Comparison of ENCODE assay signal across 14 cellular contexts in genomic region chr9:101388507-101388993, GRCh38. TPM values are rescaled to one million over a fixed set of nuclear protein-coding genes. Genes with fewer than 3 reads are reported as not detected.
A peak's percentile ranks its signal among the peaks of the same experiment; 100 is the strongest.
DNase-seq lines count a peak whose midpoint lies in the region; ATAC-seq and TF ChIP-seq lines count a peak whose summit lies in the region.
"Had no signal": no experiment of that assay in that cellular context is flagged by ENCODE, and none has a peak within 500 bp of the region (broad histone marks: within the 10 kb centered on the region; RNA-seq: fewer than 3 reads in every experiment).

No MANE protein-coding gene starts in this region.

- H3K4me1 ChIP-seq in osteoblast (ENCODE audit: insufficient read depth, low read length) = no peaks in the 10 kb centered on the region
- H3K4me1 ChIP-seq: BLaER1 treated with 17β-estradiol and CSF1 and Interleukin-3, amounts not matched to agents 10 nM and 100 nM; lower lobe of right lung; vagina had no signal

- peak; percentile 13 for DNase-seq in NCI-H2196 (lab: John Stamatoyannopoulos, UW; ENCODE audit: unreplicated experiment)
- no peak for DNase-seq in NCI-H2196 treated with DMSO at 0.1 percent for 48 hours (lab: John Stamatoyannopoulos, UW; ENCODE audit: unreplicated experiment)
- peak; percentile 53 for DNase-seq in NCI-H2029 (lab: John Stamatoyannopoulos, UW)
- DNase-seq in chondrocyte (ENCODE audit: low spot score) = no peak
- no peak for DNase-seq in osteoblast (ENCODE audit: insufficient read length, low spot score, missing footprints)
- DNase-seq in SIG-M5 treated with dmso at 0.1 percent for 504 hours (lab: John Stamatoyannopoulos, UW; ENCODE audit: unreplicated experiment) = no peak
- no peak for DNase-seq in activated CD8-positive, alpha-beta T cell treated with anti-CD3 and anti-CD28 coated beads for 36 hours
- DNase-seq: lower lobe of right lung; stimulated activated CD4-positive, alpha-beta T cell treated with anti-CD3 and anti-CD28 coated beads, Interleukin-2, amount 100 ng/mL, for 24 hours had no signal

- H3K9me3 Mint-ChIP-seq in chondrocyte (ENCODE audit: low read depth) = peaks cover 20% of the 10 kb centered on the region
- peaks cover 19% of the 10 kb centered on the region for H3K9me3 Mint-ChIP-seq in activated CD8-positive, alpha-beta T cell treated with anti-CD3 and anti-CD28 coated beads for 36 hours

- peaks cover 3% of the 10 kb centered on the region for H4K20me1 ChIP-seq in osteoblast (ENCODE audit: insufficient read depth, low read length)

- no peak overlapping the region for H2AFZ ChIP-seq in osteoblast (ENCODE audit: low read length)

- TF ChIP-seq CTCF in chondrocyte (IDR thresholded peaks at IDR 0.05) (peak; percentile 15), osteoblast (IDR thresholded peaks at IDR 0.05; ENCODE audit: extremely low read depth, low read depth, low read length) (peak; percentile 46)
- TF ChIP-seq CTCF in activated CD8-positive, alpha-beta T cell treated with anti-CD3 and anti-CD28 coated beads for 36 hours (IDR thresholded peaks at IDR 0.05) = no peak

- peaks cover 17% of the 10 kb centered on the region for H3K36me3 Mint-ChIP-seq in chondrocyte (ENCODE audit: low read depth)
- H3K36me3 Mint-ChIP-seq in activated CD8-positive, alpha-beta T cell treated with anti-CD3 and anti-CD28 coated beads for 36 hours (ENCODE audit: low read depth) = peaks cover 67% of the 10 kb centered on the region

- no peak overlapping the region for H3K4me3 ChIP-seq in osteoblast (ENCODE audit: insufficient read depth, low read length)
- H3K4me3 ChIP-seq: BLaER1 treated with 17β-estradiol and CSF1 and Interleukin-3, amounts not matched to agents 10 nM and 100 nM; lower lobe of right lung; vagina had no signal

- no peak overlapping the region for H3K4me2 ChIP-seq in osteoblast (ENCODE audit: insufficient read depth, low read length)
- H3K4me2 ChIP-seq: BLaER1 treated with 17β-estradiol and CSF1 and Interleukin-3, amounts not matched to agents 10 nM and 100 nM had no signal

- H3K4me3 Mint-ChIP-seq in chondrocyte (ENCODE audit: unreplicated experiment) = no peak overlapping the region
- H3K4me3 Mint-ChIP-seq in activated CD8-positive, alpha-beta T cell treated with anti-CD3 and anti-CD28 coated beads for 36 hours = no peak overlapping the region
- H3K4me3 Mint-ChIP-seq: activated CD8-positive, alpha-beta T cell treated with anti-CD3 and anti-CD28 coated beads, Interleukin-2, amount 10 ng/mL, durations not matched to agents 7 days and 5 days; dendritic cell treated with granulocyte-macrophage colony-stimulating factor and Interleukin-4, amounts not matched to agents 40 ng/mL and 50 ng/mL, for 4 days had no signal

- POLR2A ChIA-PET in activated CD8-positive, alpha-beta T cell treated with anti-CD3 and anti-CD28 coated beads for 36 hours (lab: Charles Lee) = interaction anchor here (1.0 kb wide), 1 partner anchor 9 kb away, joined by 3 read pairs; no protein-coding TSS in a partner anchor

- H3K27ac Mint-ChIP-seq in chondrocyte (ENCODE audit: unreplicated experiment) = no peak overlapping the region
- no peak overlapping the region for H3K27ac Mint-ChIP-seq in activated CD8-positive, alpha-beta T cell treated with anti-CD3 and anti-CD28 coated beads for 36 hours
- H3K27ac Mint-ChIP-seq: activated CD8-positive, alpha-beta T cell treated with anti-CD3 and anti-CD28 coated beads, Interleukin-2, amount 10 ng/mL, durations not matched to agents 7 days and 5 days; dendritic cell treated with granulocyte-macrophage colony-stimulating factor and Interleukin-4, amounts not matched to agents 40 ng/mL and 50 ng/mL, for 4 days had no signal

- peaks cover 25% of the 10 kb centered on the region for H3K79me2 ChIP-seq in osteoblast (ENCODE audit: insufficient read depth, low read length)

- intact Hi-C loops in activated CD8-positive, alpha-beta T cell treated with anti-CD3 and anti-CD28 coated beads for 36 hours (cut with micrococcal nuclease) = no loop called here

- H3K36me3 ChIP-seq in osteoblast (ENCODE audit: insufficient read depth, low read length) = peaks cover 14% of the 10 kb centered on the region

- ATAC-seq in GM21390 (IDR thresholded peaks at IDR 0.05; ENCODE audit: unreplicated experiment) = no peak
- no peak for ATAC-seq in activated CD8-positive, alpha-beta T cell treated with anti-CD3 and anti-CD28 coated beads for 36 hours

- H3K27me3 Mint-ChIP-seq in chondrocyte (ENCODE audit: low read depth) = no peaks in the 10 kb centered on the region
- H3K27me3 Mint-ChIP-seq in activated CD8-positive, alpha-beta T cell treated with anti-CD3 and anti-CD28 coated beads for 36 hours = no peaks in the 10 kb centered on the region
- H3K27me3 Mint-ChIP-seq: dendritic cell treated with granulocyte-macrophage colony-stimulating factor and Interleukin-4, amounts not matched to agents 40 ng/mL and 50 ng/mL, for 4 days had no signal

- H3K27ac ChIP-seq in osteoblast (ENCODE audit: low read depth, low read length) = no peak overlapping the region
- H3K27ac ChIP-seq: BLaER1 treated with 17β-estradiol and CSF1 and Interleukin-3, amounts not matched to agents 10 nM and 100 nM; lower lobe of right lung; vagina had no signal

- H3K27me3 ChIP-seq in osteoblast (ENCODE audit: insufficient read depth, low read length) = no peaks in the 10 kb centered on the region
- H3K27me3 ChIP-seq: BLaER1 treated with 17β-estradiol and CSF1 and Interleukin-3, amounts not matched to agents 10 nM and 100 nM; vagina had no signal

- H3K4me1 Mint-ChIP-seq in chondrocyte (ENCODE audit: low read depth) = peaks cover 10% of the 10 kb centered on the region
- H3K4me1 Mint-ChIP-seq in activated CD8-positive, alpha-beta T cell treated with anti-CD3 and anti-CD28 coated beads for 36 hours (ENCODE audit: low read depth) = peaks cover 26% of the 10 kb centered on the region

- CTCF ChIA-PET in activated CD8-positive, alpha-beta T cell treated with anti-CD3 and anti-CD28 coated beads for 36 hours (lab: Charles Lee) = interaction anchor here (0.7 to 2.7 kb wide), 12 partner anchors 10 to 179 kb away, joined by 3 to 16 read pairs (median 4); partner anchors contain the start of genes MRPL50 and ZNF189

- no peaks in the 10 kb centered on the region for H3K9me3 ChIP-seq in osteoblast (ENCODE audit: low read depth, low read length)
- H3K9me3 ChIP-seq: vagina had no signal

RNA-seq across cellular contexts. Expression of gene BAAT, which starts 3.7 kb away (rescaled TPM):
- total RNA-seq in chondrocyte = 0.10 to 0.26 TPM (median 0.24 TPM) in 3 replicates
- total RNA-seq in osteoblast = under 0.01 TPM in 1 of 2 replicates, not detected in the other
- not detected for total RNA-seq in activated CD8-positive, alpha-beta T cell treated with anti-CD3 and anti-CD28 coated beads for 36 hours
- total RNA-seq: activated CD8-positive, alpha-beta T cell treated with anti-CD3 and anti-CD28 coated beads, Interleukin-2, amount 10 ng/mL, durations not matched to agents 7 days and 5 days; lower lobe of right lung; vagina had no signal

RNA-seq across cellular contexts. Expression of gene MRPL50, which starts 9.9 kb away (rescaled TPM):
- total RNA-seq in chondrocyte (5.9 to 8.2 TPM (median 7.2 TPM) in 3 replicates), osteoblast (10.3 and 12.3 TPM in 2 replicates)
- 10 to 100 TPM; 16.3 to 16.7 TPM for total RNA-seq in activated CD8-positive, alpha-beta T cell treated with anti-CD3 and anti-CD28 coated beads for 36 hours

RNA-seq across cellular contexts. Expression of gene ZNF189, which starts 10.1 kb away (rescaled TPM):
- 17.9 to 21.0 TPM (median 18.5 TPM) in 3 replicates for total RNA-seq in chondrocyte
- 17.7 and 19.2 TPM in 2 replicates for total RNA-seq in osteoblast
- total RNA-seq in activated CD8-positive, alpha-beta T cell treated with anti-CD3 and anti-CD28 coated beads for 36 hours = 1 to 10 TPM; 6.7 to 8.3 TPM

RNA-seq across cellular contexts. Expression of gene ALDOB, which starts 47.0 kb away (rescaled TPM):
- total RNA-seq in chondrocyte = 0.25 TPM in 1 of 3 replicates, not detected in the others
- total RNA-seq in osteoblast = not detected in 2 replicates
- total RNA-seq in activated CD8-positive, alpha-beta T cell treated with anti-CD3 and anti-CD28 coated beads for 36 hours = not detected
- total RNA-seq: activated CD8-positive, alpha-beta T cell treated with anti-CD3 and anti-CD28 coated beads, Interleukin-2, amount 10 ng/mL, durations not matched to agents 7 days and 5 days; vagina had no signal

Comparison
In these comparisons a context has a peak if more than half of its experiments do, and no peak if none do; other contexts are left out.
1. DNase-seq: peak in NCI-H2196 (single experiment) and NCI-H2029 (single experiment); none in NCI-H2196 treated with DMSO at 0.1 percent for 48 hours (single experiment), chondrocyte (single experiment), osteoblast (single experiment), SIG-M5 treated with dmso at 0.1 percent for 504 hours (single experiment) and activated CD8-positive, alpha-beta T cell treated with anti-CD3 and anti-CD28 coated beads for 36 hours (single experiment).